ENCODE assay signal across 8 cellular contexts in genomic region chr3:43161684-43162512, GRCh38. TPM values are rescaled to one million over a fixed set of nuclear protein-coding genes. Genes with fewer than 3 reads are reported as not detected.
DNase-seq lines count a peak whose midpoint lies in the region; ATAC-seq, FAIRE-seq and TF ChIP-seq lines count a peak whose summit lies in the region.

No MANE protein-coding gene starts in this region.

- intact Hi-C loops in CD14-positive monocyte (cut with micrococcal nuclease) (no loop called here), heart right ventricle (cut with DNase I) (loop anchor here in 9 of 10 donors (1.0 to 10.0 kb wide), 10 partner anchors 53 to 341 kb away; partner anchors contain the start of gene SNRK (in 5 of the 9))
- intact Hi-C loops in activated T-helper 1 cell treated with anti-CD3 and anti-CD28 coated beads, Interleukin-12 subunit alpha, Interleukin-12 subunit beta, Interleukin-2, Interleukin-4 antibody, amounts not matched to agents 30 ng/mL and 10 ng/mL and 1 ng/mL, durations not matched to agents 14 hours and 24 hours and 36 hours (cut with micrococcal nuclease): loop anchor here (1.0 to 10.0 kb wide), 5 partner anchors 19 to 463 kb away; partner anchors contain the start of genes ANO10 and SNRK

- H3K27me3 ChIP-seq in heart right ventricle: no peaks in the 10 kb centered on the region
- H3K27me3 ChIP-seq in small intestine (ENCODE audit: control insufficient read depth in 2 of 2, insufficient read depth in 2 of 2, low read length in 2 of 2): peaks cover 0 to 3% of the 10 kb centered on the region in 2 donors

- ATAC-seq in heart right ventricle (peak in 7 of 8 donors; percentile 64 to 91 (median 83)), HG02610 (IDR thresholded peaks at IDR 0.05; ENCODE audit: unreplicated experiment) (no peak), GM19023 (IDR thresholded peaks at IDR 0.05; ENCODE audit: unreplicated experiment) (no peak)

- H3K27ac ChIP-seq in heart right ventricle (peak overlapping the region in 8 of 10 donors; percentile 3 to 81 (median 63)), small intestine (ENCODE audit: low read depth in 1 of 2, low read length in 1 of 2) (no peak overlapping the region)

- TF ChIP-seq CTCF in CD14-positive monocyte (IDR thresholded peaks at IDR 0.05) (peak; percentile 58), heart right ventricle (IDR thresholded peaks at IDR 0.05) (peak; percentile 20 to 75 (median 57))

- peaks cover 11% of the 10 kb centered on the region for H3K4me1 Mint-ChIP-seq in CD14-positive monocyte
- H3K4me1 Mint-ChIP-seq in activated T-helper 1 cell treated with anti-CD3 and anti-CD28 coated beads, Interleukin-12 subunit alpha, Interleukin-12 subunit beta, Interleukin-2, Interleukin-4 antibody, amounts not matched to agents 30 ng/mL and 10 ng/mL and 1 ng/mL, durations not matched to agents 14 hours and 24 hours and 36 hours (ENCODE audit: low read depth): peaks cover 23% of the 10 kb centered on the region

- no peak overlapping the region for H3K27ac Mint-ChIP-seq in CD14-positive monocyte
- H3K27ac Mint-ChIP-seq in activated T-helper 1 cell treated with anti-CD3 and anti-CD28 coated beads, Interleukin-12 subunit alpha, Interleukin-12 subunit beta, Interleukin-2, Interleukin-4 antibody, amounts not matched to agents 30 ng/mL and 10 ng/mL and 1 ng/mL, durations not matched to agents 14 hours and 24 hours and 36 hours: no peak overlapping the region

- peaks cover 4 to 5% (median 5%) of the 10 kb centered on the region in 3 donors for H3K27me3 Mint-ChIP-seq in CD14-positive monocyte (ENCODE audit: low read depth in 3 of 3)
- no peaks in the 10 kb centered on the region for H3K27me3 Mint-ChIP-seq in activated T-helper 1 cell treated with anti-CD3 and anti-CD28 coated beads, Interleukin-12 subunit alpha, Interleukin-12 subunit beta, Interleukin-2, Interleukin-4 antibody, amounts not matched to agents 30 ng/mL and 10 ng/mL and 1 ng/mL, durations not matched to agents 14 hours and 24 hours and 36 hours (ENCODE audit: insufficient read depth)

- H3K36me3 ChIP-seq in heart right ventricle (no peaks in the 10 kb centered on the region), small intestine (ENCODE audit: control insufficient read depth in 2 of 2, insufficient read depth in 2 of 2, low read length in 2 of 2) (no peaks in the 10 kb centered on the region)

- DNase-seq in CD14-positive monocyte (ENCODE audit: low spot score): no peak
- DNase-seq in Jurkat, Clone E6-1 (ENCODE audit: low read depth, low spot score): peak; percentile 40
- no peak for DNase-seq in activated T-helper 1 cell treated with anti-CD3 and anti-CD28 coated beads, Interleukin-12 subunit alpha, Interleukin-12 subunit beta, Interleukin-2, Interleukin-4 antibody, amounts not matched to agents 30 ng/mL and 10 ng/mL and 1 ng/mL, durations not matched to agents 14 hours and 24 hours and 36 hours (ENCODE audit: low spot score)
- no peak for DNase-seq in heart right ventricle
- DNase-seq in small intestine: peak; percentile 65
- DNase-seq in activated naive CD4-positive, alpha-beta T cell (lab: John Stamatoyannopoulos, UW): no peak

- H3K4me3 ChIP-seq in Jurkat, Clone E6-1 (ENCODE audit: low read length): no peak overlapping the region
- H3K4me3 ChIP-seq in heart right ventricle (peak overlapping the region in 2 of 10 donors; percentile 15 to 24), small intestine (ENCODE audit: low read depth in 1 of 2, low read length in 2 of 2) (no peak overlapping the region)

- H3K9me3 ChIP-seq in heart right ventricle: peaks cover 0 to 18% (median 13%) of the 10 kb centered on the region in 11 donors
- no peaks in the 10 kb centered on the region for H3K9me3 ChIP-seq in small intestine (ENCODE audit: control insufficient read depth, low read depth)

- H3K4me1 ChIP-seq in heart right ventricle (peaks cover 0 to 20% (median 12%) of the 10 kb centered on the region in 9 donors), small intestine (ENCODE audit: control insufficient read depth in 2 of 2, insufficient read depth in 1 of 2, low read depth in 1 of 2, low read length in 1 of 2) (no peaks in the 10 kb centered on the region)

- H3K4me3 Mint-ChIP-seq in CD14-positive monocyte: no peak overlapping the region
- peak overlapping the region; percentile 72 for H3K4me3 Mint-ChIP-seq in activated T-helper 1 cell treated with anti-CD3 and anti-CD28 coated beads, Interleukin-12 subunit alpha, Interleukin-12 subunit beta, Interleukin-2, Interleukin-4 antibody, amounts not matched to agents 30 ng/mL and 10 ng/mL and 1 ng/mL, durations not matched to agents 14 hours and 24 hours and 36 hours

- peaks cover 4 to 14% (median 11%) of the 10 kb centered on the region in 7 donors for H3K9me3 Mint-ChIP-seq in CD14-positive monocyte
- peaks cover 23% of the 10 kb centered on the region for H3K9me3 Mint-ChIP-seq in activated T-helper 1 cell treated with anti-CD3 and anti-CD28 coated beads, Interleukin-12 subunit alpha, Interleukin-12 subunit beta, Interleukin-2, Interleukin-4 antibody, amounts not matched to agents 30 ng/mL and 10 ng/mL and 1 ng/mL, durations not matched to agents 14 hours and 24 hours and 36 hours

- 35 to 51% methylated on average over 9 of the region's 9 CpGs for WGBS in heart right ventricle, 2 donors
- WGBS in small intestine, 3 donors: 41 to 43% (median 42%) methylated on average over 9 of the region's 9 CpGs

- FAIRE-seq in small intestine (lab: Jason Lieb, UNC): no peak

- peaks cover 0 to 5% of the 10 kb centered on the region in 2 donors for H3K36me3 Mint-ChIP-seq in CD14-positive monocyte
- peaks cover 18% of the 10 kb centered on the region for H3K36me3 Mint-ChIP-seq in activated T-helper 1 cell treated with anti-CD3 and anti-CD28 coated beads, Interleukin-12 subunit alpha, Interleukin-12 subunit beta, Interleukin-2, Interleukin-4 antibody, amounts not matched to agents 30 ng/mL and 10 ng/mL and 1 ng/mL, durations not matched to agents 14 hours and 24 hours and 36 hours (ENCODE audit: low read depth)

RNA-seq across cellular contexts. Expression of gene POMGNT2, which starts 56.0 kb away (rescaled TPM):
- polyA plus RNA-seq in CD14-positive monocyte (1 to 10 TPM; 4.3 to 4.4 TPM), heart right ventricle (10 to 100 TPM in 1 of 2 donors, 1 to 10 TPM in 1; 7.1 to 16.8 TPM), small intestine (1 to 10 TPM; 1.3 to 7.7 (median 1.6) TPM)
- polyA plus RNA-seq in Jurkat, Clone E6-1 (2012; ENCODE audit: insufficient read depth, insufficient read length): 23.0 TPM
- 8.3 and 9.8 TPM in 2 replicates for total RNA-seq in activated T-helper 1 cell treated with anti-CD3 and anti-CD28 coated beads, Interleukin-12 subunit alpha, Interleukin-12 subunit beta, Interleukin-2, Interleukin-4 antibody, amounts not matched to agents 30 ng/mL and 10 ng/mL and 1 ng/mL, durations not matched to agents 14 hours and 24 hours and 36 hours
- total RNA-seq in heart right ventricle: 10 to 100 TPM; 12.8 to 29.4 (median 17.6) TPM

Comparison
In these comparisons a context has a peak if more than half of its experiments do, and no peak if none do; other contexts are left out.
1. DNase-seq: peak in Jurkat, Clone E6-1 (single experiment) and small intestine (single experiment); none in CD14-positive monocyte (single experiment), activated T-helper 1 cell treated with anti-CD3 and anti-CD28 coated beads, Interleukin-12 subunit alpha, Interleukin-12 subunit beta, Interleukin-2, Interleukin-4 antibody, amounts not matched to agents 30 ng/mL and 10 ng/mL and 1 ng/mL, durations not matched to agents 14 hours and 24 hours and 36 hours (single experiment), heart right ventricle (0 of 2) and activated naive CD4-positive, alpha-beta T cell (0 of 4).
2. ATAC-seq: peak in heart right ventricle (7 of 8); none in HG02610 (single experiment) and GM19023 (single experiment).
3. H3K27ac ChIP-seq: peak in heart right ventricle (8 of 10); none in small intestine (0 of 2).
4. intact Hi-C loops: an anchor here in activated T-helper 1 cell treated with anti-CD3 and anti-CD28 coated beads, Interleukin-12 subunit alpha, Interleukin-12 subunit beta, Interleukin-2, Interleukin-4 antibody, amounts not matched to agents 30 ng/mL and 10 ng/mL and 1 ng/mL, durations not matched to agents 14 hours and 24 hours and 36 hours (1.0 to 10.0 kb wide) and heart right ventricle (1.0 to 10.0 kb wide); none called in CD14-positive monocyte.